In the genomic region with DNA sequence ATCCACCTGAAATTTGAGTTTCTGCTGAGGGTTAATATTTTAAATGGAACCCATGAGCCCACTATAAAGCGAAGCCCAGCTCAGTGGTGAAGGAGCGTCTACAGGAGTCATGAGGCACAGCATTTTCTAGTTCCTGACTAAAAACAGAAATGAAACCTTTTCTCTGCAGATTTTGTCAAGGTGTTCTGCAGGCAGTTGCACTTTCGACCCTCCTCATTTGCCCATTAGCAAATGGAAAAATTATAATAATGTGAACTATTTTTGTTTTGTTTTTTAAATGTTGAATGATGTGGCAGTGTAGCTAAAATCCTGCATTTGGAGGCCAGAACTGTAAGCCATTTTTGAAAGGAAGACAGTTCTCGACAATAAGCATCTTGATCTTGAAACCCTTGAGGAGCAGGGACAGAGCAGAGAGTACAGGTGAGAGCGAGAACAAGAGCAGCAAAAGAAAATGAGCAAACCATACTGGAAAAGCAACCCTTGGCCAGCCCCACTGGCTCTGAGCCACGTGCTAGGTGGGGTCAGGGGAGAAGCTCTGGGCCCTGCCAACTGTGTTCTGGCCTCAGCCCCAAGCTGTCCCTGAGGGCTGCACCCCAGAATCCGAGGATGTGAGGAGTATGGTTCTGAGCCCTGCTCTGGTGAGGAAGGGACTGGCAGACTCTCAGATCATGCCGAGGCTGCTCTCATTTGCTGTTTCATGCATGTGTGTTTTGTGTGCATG, we compare ENCODE assay signal across 1 cellular context.
TF ChIP-seq lines count a peak whose summit lies in the region.

No MANE protein-coding gene starts in this region.

TF ChIP-seq in HepG2, 621 proteins besides CTCF, POLR2A, EP300 and RAD21 (continued from another document):
- TF ChIP-seq ZBTB1 (CRISPR knock-in tag; IDR thresholded peaks at IDR 0.05; ENCODE audit: borderline replicate concordance) (no peak), CREBL2 (CRISPR knock-in tag; IDR thresholded peaks at IDR 0.05; ENCODE audit: borderline replicate concordance) (no peak), AGO1 (IDR thresholded peaks at IDR 0.05; ENCODE audit: low read depth, low read length, poor library complexity, severe bottlenecking) (no peak), ZFP90 (CRISPR knock-in tag; IDR thresholded peaks at IDR 0.05; ENCODE audit: borderline replicate concordance) (no peak), MEIS2 (CRISPR knock-in tag; IDR thresholded peaks at IDR 0.05) (no peak), NR2F6 (IDR thresholded peaks at IDR 0.05) (no peak), NR2F6 (CRISPR knock-in tag; IDR thresholded peaks at IDR 0.05) (no peak), ZBTB39 (CRISPR knock-in tag; IDR thresholded peaks at IDR 0.05) (no peak), MTA3 (CRISPR knock-in tag; IDR thresholded peaks at IDR 0.05) (no peak), AHR (CRISPR knock-in tag; IDR thresholded peaks at IDR 0.05) (no peak), ZUFSP (CRISPR knock-in tag; IDR thresholded peaks at IDR 0.05; ENCODE audit: borderline replicate concordance) (no peak)
- TF ChIP-seq, protein P1, sequence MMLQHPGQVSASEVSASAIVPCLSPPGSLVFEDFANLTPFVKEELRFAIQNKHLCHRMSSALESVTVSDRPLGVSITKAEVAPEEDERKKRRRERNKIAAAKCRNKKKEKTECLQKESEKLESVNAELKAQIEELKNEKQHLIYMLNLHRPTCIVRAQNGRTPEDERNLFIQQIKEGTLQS (CRISPR knock-in tag; IDR thresholded peaks at IDR 0.05), result no peak
TF ChIP-seq in HepG2: peak in this region for 0.
